In the genomic region with DNA sequence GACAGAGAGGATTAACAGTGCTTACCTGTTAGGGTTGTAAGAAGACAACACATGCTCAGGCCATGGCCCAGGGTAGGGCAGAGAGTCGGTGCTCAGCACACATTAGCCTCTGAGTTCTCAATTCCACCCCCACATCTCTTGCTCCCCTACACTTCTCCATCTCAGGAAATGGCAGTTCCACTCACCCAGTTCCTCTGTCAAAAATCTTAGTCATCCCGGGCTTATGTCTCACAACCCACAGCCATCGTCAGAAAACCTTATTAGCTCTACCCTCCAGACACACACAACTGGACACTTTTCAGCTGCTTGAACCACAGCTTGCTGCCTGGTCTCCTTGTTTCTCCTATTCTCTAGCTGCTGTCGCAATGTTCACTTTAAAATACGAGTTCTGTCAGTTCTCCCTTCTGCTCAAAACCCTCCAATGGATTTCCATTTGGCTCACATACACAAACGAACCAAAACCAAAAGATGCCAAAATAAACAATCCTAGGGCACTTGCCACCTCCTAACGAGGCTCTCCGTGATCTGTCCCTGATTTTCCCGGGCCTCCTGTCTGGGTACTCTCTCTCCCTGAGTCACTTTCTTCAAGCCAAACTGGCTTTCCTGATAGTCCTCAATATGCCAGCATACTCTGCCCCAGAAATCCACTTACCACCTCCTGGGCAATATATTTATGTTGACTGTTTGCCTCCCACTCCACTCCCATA, we compare ENCODE assay signal across 9 cellular contexts.
DNase-seq lines count a peak whose midpoint lies in the region; ATAC-seq and TF ChIP-seq lines count a peak whose summit lies in the region.
"Had no signal": no experiment of that assay in that cellular context is flagged by ENCODE, and none has a peak within 500 bp of the region (broad histone marks: within the 10 kb centered on the region; RNA-seq: fewer than 3 reads in every experiment).

No MANE protein-coding gene starts in this region.

- peaks cover 6% of the 10 kb centered on the region for H3K36me3 Mint-ChIP-seq in dendritic cell treated with granulocyte-macrophage colony-stimulating factor and Interleukin-4, amounts not matched to agents 40 ng/mL and 50 ng/mL, for 4 days (ENCODE audit: low read depth)

- no peak overlapping the region for H2AK5ac ChIP-seq in mesendoderm (ENCODE audit: low read length)

- no peaks in the 10 kb centered on the region for H3K9me3 Mint-ChIP-seq in dendritic cell treated with granulocyte-macrophage colony-stimulating factor and Interleukin-4, amounts not matched to agents 40 ng/mL and 50 ng/mL, for 4 days
- H3K9me3 Mint-ChIP-seq: IgD-negative memory B cell had no signal

- in situ Hi-C loops in ACHN (cut with HindIII; ENCODE audit: low pct_ligation_motif_present, low pct_unique_long_range_greater_than_20kb, low sequenced_read_pairs), result no loop called here

- WGBS in mesendoderm (ENCODE audit: extremely low coverage, insufficient coverage, low lambda C conversion rate), result no CpG with 5 or more reads among the region's 9 CpGs

- H3K4me2 ChIP-seq in Loucy (ENCODE audit: low read depth, low read length, poor library complexity, severe bottlenecking) (peak overlapping the region; percentile 39), mesendoderm (ENCODE audit: low read length) (no peak overlapping the region)

- no peak for DNase-seq in ACHN
- no peak for DNase-seq in NCI-H1930 (lab: John Stamatoyannopoulos, UW)
- no peak for DNase-seq in mesendoderm
- no peak for DNase-seq in globus pallidus (ENCODE audit: low spot score)

- no peaks in the 10 kb centered on the region for H4K20me1 ChIP-seq in Loucy (ENCODE audit: insufficient read depth, low read length, poor library complexity, severe bottlenecking)

- no peaks in the 10 kb centered on the region for H3K9me2 ChIP-seq in Loucy (replicated peaks; ENCODE audit: low read depth, low read length)

- no peaks in the 10 kb centered on the region for H3K9me3 ChIP-seq in Loucy (ENCODE audit: insufficient read depth, low read depth, low read length)

- no peak overlapping the region for H3K23ac ChIP-seq in mesendoderm (ENCODE audit: low read length)

- H3K36me3 ChIP-seq in Loucy (ENCODE audit: insufficient read depth, low read length), result no peaks in the 10 kb centered on the region; the same call in 1 of the 2 replicates
- H3K36me3 ChIP-seq in mesendoderm (ENCODE audit: control insufficient read depth, insufficient read depth, low read length), result no peaks in the 10 kb centered on the region

- intact Hi-C loops in dendritic cell treated with granulocyte-macrophage colony-stimulating factor and Interleukin-4, amounts not matched to agents 40 ng/mL and 50 ng/mL, for 4 days (cut with micrococcal nuclease), result no loop called here

- peaks cover 16% of the 10 kb centered on the region for H3K4me1 ChIP-seq in Loucy (ENCODE audit: insufficient read depth, low read length, poor library complexity, severe bottlenecking)
- no peaks in the 10 kb centered on the region for H3K4me1 ChIP-seq in mesendoderm (ENCODE audit: control insufficient read depth, low read depth, low read length)

- peak overlapping the region; percentile 68 for H3K27ac Mint-ChIP-seq in dendritic cell treated with granulocyte-macrophage colony-stimulating factor and Interleukin-4, amounts not matched to agents 40 ng/mL and 50 ng/mL, for 4 days

- no peak overlapping the region for H2AFZ ChIP-seq in Loucy (ENCODE audit: low read length)

- no peaks in the 10 kb centered on the region for H3K79me1 ChIP-seq in mesendoderm (ENCODE audit: low read length)

- H3K18ac ChIP-seq in mesendoderm (ENCODE audit: low read length), result no peak overlapping the region

- no peak overlapping the region for H4K5ac ChIP-seq in mesendoderm (ENCODE audit: low read length)

- no peak overlapping the region for H3K27ac ChIP-seq in mesendoderm (ENCODE audit: low read depth, low read length)

- no peak overlapping the region for H2BK15ac ChIP-seq in mesendoderm (replicated peaks; ENCODE audit: low read depth)

- no peak overlapping the region for H2BK5ac ChIP-seq in mesendoderm (ENCODE audit: low read length)

- H3K4me1 Mint-ChIP-seq in dendritic cell treated with granulocyte-macrophage colony-stimulating factor and Interleukin-4, amounts not matched to agents 40 ng/mL and 50 ng/mL, for 4 days (ENCODE audit: low read depth), result peaks cover 17% of the 10 kb centered on the region

- no peaks in the 10 kb centered on the region for H3K27me3 Mint-ChIP-seq in dendritic cell treated with granulocyte-macrophage colony-stimulating factor and Interleukin-4, amounts not matched to agents 40 ng/mL and 50 ng/mL, for 4 days
- H3K27me3 Mint-ChIP-seq: IgD-negative memory B cell had no signal

- H3K27me3 ChIP-seq in Loucy (ENCODE audit: insufficient read depth, low read length, poor library complexity, severe bottlenecking) (no peaks in the 10 kb centered on the region), mesendoderm (ENCODE audit: insufficient read depth, low read length, poor library complexity) (no peaks in the 10 kb centered on the region)

- H3K79me2 ChIP-seq in Loucy (ENCODE audit: insufficient read depth, low read length) (no peaks in the 10 kb centered on the region), mesendoderm (ENCODE audit: control insufficient read depth, insufficient read depth, low read length) (no peaks in the 10 kb centered on the region)

- no peak overlapping the region for H3K56ac ChIP-seq in mesendoderm (ENCODE audit: low read length)

- H3K9ac ChIP-seq in Loucy (ENCODE audit: low read depth, low read length, poor library complexity, severe bottlenecking) (peak overlapping the region; percentile 45), mesendoderm (ENCODE audit: low read length) (no peak overlapping the region)

- H3K4me3 ChIP-seq in Loucy (ENCODE audit: low read length, poor library complexity, severe bottlenecking), result no peak overlapping the region
- no peak overlapping the region for H3K4me3 ChIP-seq in mesendoderm (ENCODE audit: low read length)

- ATAC-seq in GM18498 (IDR thresholded peaks at IDR 0.05; ENCODE audit: unreplicated experiment) (peak; percentile 46), GM21717 (IDR thresholded peaks at IDR 0.05; ENCODE audit: unreplicated experiment) (peak; percentile 47)

- no peak overlapping the region for H2BK120ac ChIP-seq in mesendoderm (ENCODE audit: low read depth, low read length)

- H4K8ac ChIP-seq in mesendoderm (ENCODE audit: low read depth, low read length), result no peak overlapping the region

- peak overlapping the region; percentile 1 for H3K4me3 Mint-ChIP-seq in dendritic cell treated with granulocyte-macrophage colony-stimulating factor and Interleukin-4, amounts not matched to agents 40 ng/mL and 50 ng/mL, for 4 days
- H3K4me3 Mint-ChIP-seq: IgD-negative memory B cell had no signal

- no peak for TF ChIP-seq CTCF in Loucy (conservative IDR thresholded peaks at IDR 0.05; ENCODE audit: low read length)

- H3F3A ChIP-seq in Loucy (ENCODE audit: low read depth), result no peaks in the 10 kb centered on the region

- no peak overlapping the region for H3K4ac ChIP-seq in mesendoderm (ENCODE audit: low read depth, low read length)
